8 cellular contexts compared by ENCODE assay signal in genomic region chr7:82443044-82443800, GRCh38. TPM values are rescaled to one million over a fixed set of nuclear protein-coding genes. Genes with fewer than 3 reads are reported as not detected.
DNase-seq lines count a peak whose midpoint lies in the region; ATAC-seq and TF ChIP-seq lines count a peak whose summit lies in the region.

Gene CACNA2D1, minus strand, starts transcription at chr7:82443777.

- intact Hi-C loops in prostate gland (cut with DNase I) = loop anchor here (5.0 kb wide), 1 partner anchor 206 kb away; no protein-coding TSS in a partner anchor

- peak; percentile 69 for DNase-seq in SKM-1 (lab: John Stamatoyannopoulos, UW; ENCODE audit: unreplicated experiment)
- no peak for DNase-seq in SKM-1 treated with dmso at 0.1 percent for 144 hours (lab: John Stamatoyannopoulos, UW; ENCODE audit: unreplicated experiment)
- DNase-seq in LNCaP clone FGC (ENCODE audit: low read depth) = no peak
- DNase-seq in anterior cingulate cortex (lab: John Stamatoyannopoulos, UW) = peak in 43 of 58 donors; percentile 12 to 77 (median 54)
- no peak for DNase-seq in right atrium auricular region (ENCODE audit: low spot score)
- peak; percentile 21 for DNase-seq in prostate gland (ENCODE audit: low spot score)

- WGBS in prostate gland = 2% methylated on average over 66 of the region's 107 CpGs

- H3K27me3 ChIP-seq in right atrium auricular region = no peaks in the 10 kb centered on the region
- H3K27me3 ChIP-seq in prostate gland (replicated peaks; ENCODE audit: insufficient read depth) = no peaks in the 10 kb centered on the region

- H3K4me3 ChIP-seq in LNCaP clone FGC (ENCODE audit: low read depth, low read length) (0 out of 2 replicates have a peak within 1 kb of the TSS, but pooled peaks have one; percentile 23), right atrium auricular region (peak within 1 kb of the TSS; percentile 69 to 79), prostate gland (peak within 1 kb of the TSS; percentile 78 to 88)

- TF ChIP-seq CTCF in LNCaP clone FGC (IDR thresholded peaks at IDR 0.05; ENCODE audit: control insufficient read depth, extremely low read depth, insufficient read depth) = no peak
- TF ChIP-seq CTCF in right atrium auricular region (IDR thresholded peaks at IDR 0.05) = no peak
- TF ChIP-seq CTCF in prostate gland (IDR thresholded peaks at IDR 0.05) = no peak

- ATAC-seq in HG02970 (IDR thresholded peaks at IDR 0.05; ENCODE audit: low FRiP score, unreplicated experiment) (no peak), HG02973 (IDR thresholded peaks at IDR 0.05; ENCODE audit: unreplicated experiment) (no peak)

- H3K36me3 ChIP-seq in right atrium auricular region = no peaks in the 10 kb centered on the region
- H3K36me3 ChIP-seq in prostate gland = no peaks in the 10 kb centered on the region

- TF ChIP-seq POLR2A in prostate gland (IDR thresholded peaks at IDR 0.05) = no peak

- H3K4me1 ChIP-seq in right atrium auricular region (no peaks in the 10 kb centered on the region), prostate gland (replicated peaks) (no peaks in the 10 kb centered on the region)

- peak within 1 kb of the TSS; percentile 88 to 92 for H3K27ac ChIP-seq in right atrium auricular region
- peak within 1 kb of the TSS; percentile 92 to 94 for H3K27ac ChIP-seq in prostate gland

- H3K9me3 ChIP-seq in right atrium auricular region (no peaks in the 10 kb centered on the region), prostate gland (no peaks in the 10 kb centered on the region)

RNA-seq across cellular contexts. Expression of gene CACNA2D1, which starts in this region (rescaled TPM):
- total RNA-seq in right atrium auricular region = 10 to 100 TPM; 31.5 to 54.5 TPM
- 10 to 100 TPM; 16.9 to 24.4 TPM for total RNA-seq in prostate gland

Comparison
In these comparisons a context has a peak if more than half of its experiments do, and no peak if none do; other contexts are left out.
1. DNase-seq: peak in SKM-1 (single experiment), anterior cingulate cortex (43 of 58) and prostate gland (single experiment); none in SKM-1 treated with dmso at 0.1 percent for 144 hours (single experiment), LNCaP clone FGC (single experiment) and right atrium auricular region (single experiment).
2. H3K4me3 ChIP-seq: peak in every context shown above with its lines; median percentile 83 in prostate gland; 74 in right atrium auricular region; 23 in LNCaP clone FGC.